ENCODE assay signal across 1 cellular context in the genomic region with DNA sequence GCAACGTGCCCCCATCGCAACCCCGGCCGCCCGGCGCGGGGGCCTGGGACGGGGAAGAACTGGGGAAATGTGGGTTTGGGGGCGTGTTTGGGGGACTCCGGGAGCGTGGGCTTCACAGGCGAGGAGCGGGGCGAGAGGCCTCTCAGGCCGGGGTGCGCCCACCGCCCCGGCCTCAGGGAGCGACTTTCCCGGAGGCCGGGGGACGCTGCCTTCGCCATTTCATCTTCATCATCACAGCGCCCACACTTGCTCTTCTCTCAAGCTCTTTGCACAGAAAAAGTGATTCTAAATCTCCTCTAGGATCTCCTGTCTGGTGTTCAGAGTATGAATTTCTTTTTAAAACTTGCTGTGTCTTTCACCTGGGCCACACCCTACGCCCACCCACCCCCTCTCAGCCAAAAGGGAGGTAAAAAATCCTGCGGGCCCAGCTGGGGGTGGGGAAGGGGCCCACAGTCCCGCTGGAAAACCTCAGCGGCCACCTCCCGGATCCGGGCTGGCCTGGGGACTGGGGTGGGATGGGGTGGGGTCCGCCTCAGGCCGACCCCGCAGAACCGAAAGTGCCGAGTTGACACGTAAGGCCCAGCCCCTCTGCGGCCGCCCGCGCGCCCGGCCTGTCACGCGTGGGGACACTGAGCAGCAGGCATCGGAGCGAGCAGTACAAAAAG.
TF ChIP-seq lines count a peak whose summit lies in the region.

No MANE protein-coding gene starts in this region.

TF ChIP-seq in HEK293, 187 proteins besides CTCF, POLR2A, EP300 and RAD21 (continued from another document):
- TF ChIP-seq, protein P1, sequence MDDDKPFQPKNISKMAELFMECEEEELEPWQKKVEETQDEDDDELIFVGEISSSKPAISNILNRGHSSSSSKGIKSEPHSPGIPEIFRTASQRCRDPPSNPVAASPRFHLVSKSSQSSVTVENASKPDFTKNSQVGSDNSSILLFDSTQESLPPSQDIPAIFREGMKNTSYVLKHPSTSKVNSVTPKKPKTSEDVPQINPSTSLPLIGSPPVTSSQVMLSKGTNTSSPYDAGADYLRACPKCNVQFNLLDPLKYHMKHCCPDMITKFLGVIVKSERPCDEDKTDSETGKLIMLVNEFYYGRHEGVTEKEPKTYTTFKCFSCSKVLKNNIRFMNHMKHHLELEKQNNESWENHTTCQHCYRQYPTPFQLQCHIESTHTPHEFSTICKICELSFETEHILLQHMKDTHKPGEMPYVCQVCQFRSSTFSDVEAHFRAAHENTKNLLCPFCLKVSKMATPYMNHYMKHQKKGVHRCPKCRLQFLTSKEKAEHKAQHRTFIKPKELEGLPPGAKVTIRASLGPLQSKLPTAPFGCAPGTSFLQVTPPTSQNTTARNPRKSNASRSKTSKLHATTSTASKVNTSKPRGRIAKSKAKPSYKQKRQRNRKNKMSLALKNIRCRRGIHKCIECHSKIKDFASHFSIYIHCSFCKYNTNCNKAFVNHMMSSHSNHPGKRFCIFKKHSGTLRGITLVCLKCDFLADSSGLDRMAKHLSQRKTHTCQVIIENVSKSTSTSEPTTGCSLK (tag by site-specific recombination; IDR thresholded peaks at IDR 0.05): no peak
- TF ChIP-seq ZNF701 (tag by site-specific recombination; IDR thresholded peaks at IDR 0.05): no peak
- peak; percentile 34; the same call in 1 of the 2 replicates for TF ChIP-seq KLF16 (tag by site-specific recombination; IDR thresholded peaks at IDR 0.05)
- TF ChIP-seq SP3 (tag by site-specific recombination; IDR thresholded peaks at IDR 0.05): peak; percentile 51
- no peak for TF ChIP-seq ZNF266 (tag by site-specific recombination; IDR thresholded peaks at IDR 0.05; ENCODE audit: low read depth)
- TF ChIP-seq GLIS2 (tag by site-specific recombination; IDR thresholded peaks at IDR 0.05): peak; percentile 90
- TF ChIP-seq EGR2 (tag by site-specific recombination; IDR thresholded peaks at IDR 0.05; ENCODE audit: low read depth): peak; percentile 81
- peak; percentile 57 for TF ChIP-seq GLIS1 (tag by site-specific recombination; IDR thresholded peaks at IDR 0.05)
- no peak for TF ChIP-seq FEZF1 (tag by site-specific recombination; IDR thresholded peaks at IDR 0.05)
- TF ChIP-seq, protein P2, sequence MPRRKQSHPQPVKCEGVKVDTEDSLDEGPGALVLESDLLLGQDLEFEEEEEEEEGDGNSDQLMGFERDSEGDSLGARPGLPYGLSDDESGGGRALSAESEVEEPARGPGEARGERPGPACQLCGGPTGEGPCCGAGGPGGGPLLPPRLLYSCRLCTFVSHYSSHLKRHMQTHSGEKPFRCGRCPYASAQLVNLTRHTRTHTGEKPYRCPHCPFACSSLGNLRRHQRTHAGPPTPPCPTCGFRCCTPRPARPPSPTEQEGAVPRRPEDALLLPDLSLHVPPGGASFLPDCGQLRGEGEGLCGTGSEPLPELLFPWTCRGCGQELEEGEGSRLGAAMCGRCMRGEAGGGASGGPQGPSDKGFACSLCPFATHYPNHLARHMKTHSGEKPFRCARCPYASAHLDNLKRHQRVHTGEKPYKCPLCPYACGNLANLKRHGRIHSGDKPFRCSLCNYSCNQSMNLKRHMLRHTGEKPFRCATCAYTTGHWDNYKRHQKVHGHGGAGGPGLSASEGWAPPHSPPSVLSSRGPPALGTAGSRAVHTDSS (tag by site-specific recombination; IDR thresholded peaks at IDR 0.05): peak; percentile 82
- TF ChIP-seq, protein P3, sequence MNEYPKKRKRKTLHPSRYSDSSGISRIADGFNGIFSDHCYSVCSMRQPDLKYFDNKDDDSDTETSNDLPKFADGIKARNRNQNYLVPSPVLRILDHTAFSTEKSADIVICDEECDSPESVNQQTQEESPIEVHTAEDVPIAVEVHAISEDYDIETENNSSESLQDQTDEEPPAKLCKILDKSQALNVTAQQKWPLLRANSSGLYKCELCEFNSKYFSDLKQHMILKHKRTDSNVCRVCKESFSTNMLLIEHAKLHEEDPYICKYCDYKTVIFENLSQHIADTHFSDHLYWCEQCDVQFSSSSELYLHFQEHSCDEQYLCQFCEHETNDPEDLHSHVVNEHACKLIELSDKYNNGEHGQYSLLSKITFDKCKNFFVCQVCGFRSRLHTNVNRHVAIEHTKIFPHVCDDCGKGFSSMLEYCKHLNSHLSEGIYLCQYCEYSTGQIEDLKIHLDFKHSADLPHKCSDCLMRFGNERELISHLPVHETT (tag by site-specific recombination; IDR thresholded peaks at IDR 0.05): no peak
- TF ChIP-seq GLI4 (tag by site-specific recombination; IDR thresholded peaks at IDR 0.05): peak; percentile 68
- no peak for TF ChIP-seq ZNF501 (tag by site-specific recombination; IDR thresholded peaks at IDR 0.05)
- 0 out of 2 replicates have a peak, but pooled peaks have one; percentile 70 for TF ChIP-seq ZXDB (tag by site-specific recombination; IDR thresholded peaks at IDR 0.05)
- peak; percentile 96 for TF ChIP-seq ZNF335 (tag by site-specific recombination; conservative IDR thresholded peaks at IDR 0.05)
- TF ChIP-seq, protein P4, sequence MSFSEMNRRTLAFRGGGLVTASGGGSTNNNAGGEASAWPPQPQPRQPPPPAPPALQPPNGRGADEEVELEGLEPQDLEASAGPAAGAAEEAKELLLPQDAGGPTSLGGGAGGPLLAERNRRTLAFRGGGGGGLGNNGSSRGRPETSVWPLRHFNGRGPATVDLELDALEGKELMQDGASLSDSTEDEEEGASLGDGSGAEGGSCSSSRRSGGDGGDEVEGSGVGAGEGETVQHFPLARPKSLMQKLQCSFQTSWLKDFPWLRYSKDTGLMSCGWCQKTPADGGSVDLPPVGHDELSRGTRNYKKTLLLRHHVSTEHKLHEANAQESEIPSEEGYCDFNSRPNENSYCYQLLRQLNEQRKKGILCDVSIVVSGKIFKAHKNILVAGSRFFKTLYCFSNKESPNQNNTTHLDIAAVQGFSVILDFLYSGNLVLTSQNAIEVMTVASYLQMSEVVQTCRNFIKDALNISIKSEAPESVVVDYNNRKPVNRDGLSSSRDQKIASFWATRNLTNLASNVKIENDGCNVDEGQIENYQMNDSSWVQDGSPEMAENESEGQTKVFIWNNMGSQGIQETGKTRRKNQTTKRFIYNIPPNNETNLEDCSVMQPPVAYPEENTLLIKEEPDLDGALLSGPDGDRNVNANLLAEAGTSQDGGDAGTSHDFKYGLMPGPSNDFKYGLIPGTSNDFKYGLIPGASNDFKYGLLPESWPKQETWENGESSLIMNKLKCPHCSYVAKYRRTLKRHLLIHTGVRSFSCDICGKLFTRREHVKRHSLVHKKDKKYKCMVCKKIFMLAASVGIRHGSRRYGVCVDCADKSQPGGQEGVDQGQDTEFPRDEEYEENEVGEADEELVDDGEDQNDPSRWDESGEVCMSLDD (tag by site-specific recombination; IDR thresholded peaks at IDR 0.05): peak; percentile 36; the same call in 1 of the 2 replicates
- TF ChIP-seq ZNF76 (tag by site-specific recombination; IDR thresholded peaks at IDR 0.05; ENCODE audit: borderline replicate concordance, low read depth): 0 out of 2 replicates have a peak, but pooled peaks have one; percentile 0
- no peak for TF ChIP-seq ZNF404 (tag by site-specific recombination; IDR thresholded peaks at IDR 0.05)
- TF ChIP-seq ZFP69B (tag by site-specific recombination; IDR thresholded peaks at IDR 0.05): peak; percentile 96
- TF ChIP-seq, protein P5, sequence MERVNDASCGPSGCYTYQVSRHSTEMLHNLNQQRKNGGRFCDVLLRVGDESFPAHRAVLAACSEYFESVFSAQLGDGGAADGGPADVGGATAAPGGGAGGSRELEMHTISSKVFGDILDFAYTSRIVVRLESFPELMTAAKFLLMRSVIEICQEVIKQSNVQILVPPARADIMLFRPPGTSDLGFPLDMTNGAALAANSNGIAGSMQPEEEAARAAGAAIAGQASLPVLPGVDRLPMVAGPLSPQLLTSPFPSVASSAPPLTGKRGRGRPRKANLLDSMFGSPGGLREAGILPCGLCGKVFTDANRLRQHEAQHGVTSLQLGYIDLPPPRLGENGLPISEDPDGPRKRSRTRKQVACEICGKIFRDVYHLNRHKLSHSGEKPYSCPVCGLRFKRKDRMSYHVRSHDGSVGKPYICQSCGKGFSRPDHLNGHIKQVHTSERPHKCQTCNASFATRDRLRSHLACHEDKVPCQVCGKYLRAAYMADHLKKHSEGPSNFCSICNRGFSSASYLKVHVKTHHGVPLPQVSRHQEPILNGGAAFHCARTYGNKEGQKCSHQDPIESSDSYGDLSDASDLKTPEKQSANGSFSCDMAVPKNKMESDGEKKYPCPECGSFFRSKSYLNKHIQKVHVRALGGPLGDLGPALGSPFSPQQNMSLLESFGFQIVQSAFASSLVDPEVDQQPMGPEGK (tag by site-specific recombination; IDR thresholded peaks at IDR 0.05): peak; percentile 92
- TF ChIP-seq ZBTB20 (tag by site-specific recombination; IDR thresholded peaks at IDR 0.05): peak; percentile 64; the same call in 1 of the 2 replicates
- TF ChIP-seq KLF9 (tag by site-specific recombination; IDR thresholded peaks at IDR 0.05; ENCODE audit: low read depth): peak; percentile 42; the same call in 1 of the 2 replicates
- TF ChIP-seq ZBTB17 (tag by site-specific recombination; IDR thresholded peaks at IDR 0.05): peak; percentile 63; the same call in 1 of the 2 replicates
- no peak for TF ChIP-seq ZNF121 (tag by site-specific recombination; IDR thresholded peaks at IDR 0.05)
- peak; percentile 95 for TF ChIP-seq GFI1B (tag by site-specific recombination; IDR thresholded peaks at IDR 0.05)
- TF ChIP-seq KLF7 (tag by site-specific recombination; IDR thresholded peaks at IDR 0.05; ENCODE audit: borderline replicate concordance): peak; percentile 62; the same call in 1 of the 2 replicates
- peak; percentile 98 for TF ChIP-seq KLF8 (tag by site-specific recombination; IDR thresholded peaks at IDR 0.05)
- TF ChIP-seq, protein P6, sequence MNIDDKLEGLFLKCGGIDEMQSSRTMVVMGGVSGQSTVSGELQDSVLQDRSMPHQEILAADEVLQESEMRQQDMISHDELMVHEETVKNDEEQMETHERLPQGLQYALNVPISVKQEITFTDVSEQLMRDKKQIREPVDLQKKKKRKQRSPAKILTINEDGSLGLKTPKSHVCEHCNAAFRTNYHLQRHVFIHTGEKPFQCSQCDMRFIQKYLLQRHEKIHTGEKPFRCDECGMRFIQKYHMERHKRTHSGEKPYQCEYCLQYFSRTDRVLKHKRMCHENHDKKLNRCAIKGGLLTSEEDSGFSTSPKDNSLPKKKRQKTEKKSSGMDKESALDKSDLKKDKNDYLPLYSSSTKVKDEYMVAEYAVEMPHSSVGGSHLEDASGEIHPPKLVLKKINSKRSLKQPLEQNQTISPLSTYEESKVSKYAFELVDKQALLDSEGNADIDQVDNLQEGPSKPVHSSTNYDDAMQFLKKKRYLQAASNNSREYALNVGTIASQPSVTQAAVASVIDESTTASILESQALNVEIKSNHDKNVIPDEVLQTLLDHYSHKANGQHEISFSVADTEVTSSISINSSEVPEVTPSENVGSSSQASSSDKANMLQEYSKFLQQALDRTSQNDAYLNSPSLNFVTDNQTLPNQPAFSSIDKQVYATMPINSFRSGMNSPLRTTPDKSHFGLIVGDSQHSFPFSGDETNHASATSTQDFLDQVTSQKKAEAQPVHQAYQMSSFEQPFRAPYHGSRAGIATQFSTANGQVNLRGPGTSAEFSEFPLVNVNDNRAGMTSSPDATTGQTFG (tag by site-specific recombination; IDR thresholded peaks at IDR 0.05; ENCODE audit: borderline replicate concordance): no peak
